Comparison of ENCODE assay signal across 33 cellular contexts in the genomic region with DNA sequence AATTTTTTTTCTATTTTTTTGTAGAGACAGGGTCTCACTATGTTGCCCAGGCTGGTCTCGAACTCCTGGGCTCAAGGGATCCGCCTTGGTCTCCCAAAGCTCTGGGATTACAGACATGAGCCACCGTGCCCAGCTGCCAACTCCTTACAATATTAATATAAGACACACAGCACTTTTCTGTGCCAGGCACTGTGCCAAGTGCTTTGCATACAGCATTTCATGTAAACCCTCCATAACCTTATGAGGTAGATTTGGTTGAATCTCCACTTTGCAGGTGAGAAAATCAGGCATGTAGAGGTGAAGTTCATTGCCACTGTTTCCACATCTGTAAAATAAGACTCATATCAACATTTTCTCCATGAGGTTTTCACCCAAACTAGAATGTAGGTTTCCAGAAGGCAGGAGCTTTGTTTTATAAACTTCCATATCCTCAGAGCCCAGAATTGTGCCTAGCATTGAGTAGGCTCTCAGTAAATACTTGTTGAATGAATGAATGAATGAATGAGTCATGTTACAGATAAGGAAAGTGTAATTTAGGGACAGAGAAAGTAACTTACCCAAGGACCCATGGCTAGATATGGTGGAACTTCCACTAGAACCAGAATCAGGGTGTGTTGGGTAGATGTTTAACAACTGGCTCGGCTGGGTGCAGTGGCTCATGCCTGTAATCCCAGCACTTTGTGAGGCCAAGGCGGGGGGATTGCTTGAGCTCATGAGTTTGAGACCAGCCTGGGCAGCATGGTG.
"Had no signal": no experiment of that assay in that cellular context is flagged by ENCODE, and none has a peak within 500 bp of the region (broad histone marks: within the 10 kb centered on the region; RNA-seq: fewer than 3 reads in every experiment).

No MANE protein-coding gene starts in this region.

- H3K36me3 ChIP-seq: ascending aorta, cardiac muscle cell, Peyer's patch, SJCRH30, WERI-Rb-1 had no signal

- H3K9ac ChIP-seq: KMS-11 had no signal

- H3K4me3 Mint-ChIP-seq: activated CD4-positive, alpha-beta memory T cell treated with anti-CD3 and anti-CD28 coated beads, Interleukin-2, amount 10 ng/mL, durations not matched to agents 7 days and 5 days; activated CD8-positive, alpha-beta memory T cell treated with anti-CD3 and anti-CD28 coated beads, Interleukin-2, amount 10 ng/mL, durations not matched to agents 7 days and 5 days; activated naive CD4-positive, alpha-beta T cell treated with anti-CD3 and anti-CD28 coated beads, Interleukin-2, amount 50 U/mL, for 24 hours; activated naive CD8-positive, alpha-beta T cell treated with anti-CD3 and anti-CD28 coated beads, Interleukin-2, amount 10 ng/mL, durations not matched to agents 7 days and 5 days; central memory CD8-positive, alpha-beta T cell had no signal

- H3K4me2 ChIP-seq: KMS-11 had no signal

- H3K4me3 ChIP-seq: ascending aorta, cardiac muscle cell, Peyer's patch, SJCRH30, SK-N-MC had no signal

- H3K27me3 ChIP-seq: ascending aorta, Peyer's patch had no signal

- DNase-seq: activated CD4-positive, alpha-beta memory T cell treated with anti-CD3 and anti-CD28 coated beads, Interleukin-2, amount 10 ng/mL, durations not matched to agents 7 days and 5 days; activated CD4-positive, alpha-beta T cell treated with anti-CD3 and anti-CD28 coated beads for 1 hour; activated CD4-positive, alpha-beta T cell treated with anti-CD3 and anti-CD28 coated beads for 48 hours; activated CD4-positive, CD25-positive, alpha-beta regulatory T cell; activated CD8-positive, alpha-beta memory T cell treated with anti-CD3 and anti-CD28 coated beads for 24 hours; activated CD8-positive, alpha-beta memory T cell treated with anti-CD3 and anti-CD28 coated beads, Interleukin-2, amount 10 ng/mL, durations not matched to agents 7 days and 5 days; activated CD8-positive, alpha-beta memory T cell treated with anti-CD3 and anti-CD28 coated beads, Interleukin-2, amount 50 U/mL, for 48 hours; activated effector memory CD4-positive, alpha-beta T cell treated with Interleukin-2 at 50 U/mL for 16 hours; activated naive CD4-positive, alpha-beta T cell treated with Interleukin-2 at 50 U/mL for 16 hours; activated naive CD8-positive, alpha-beta T cell treated with anti-CD3 and anti-CD28 coated beads, Interleukin-2, amount 10 ng/mL, durations not matched to agents 7 days and 5 days; activated T-cell treated with anti-CD3 and anti-CD28 coated beads, Interleukin-2, amount 50 U/mL, for 48 hours; amygdala; NCI-H1105; NCI-H1417 treated with DMSO at 0.1 percent for 48 hours; NCI-H1694; NCI-H1930; NCI-H2081 treated with DMSO at 0.1 percent for 48 hours; NCI-H345; NCI-H524 treated with DMSO at 0.1 percent for 48 hours; NCI-H774; NK-92 treated with Interleukin-12 subunit alpha and Interleukin-12 subunit beta, amount 100 ng/mL, for 24 hours; PC-3; SHP77; SJCRH30; T1000; WERI-Rb-1 had no signal

- ATAC-seq: activated CD8-positive, alpha-beta memory T cell treated with anti-CD3 and anti-CD28 coated beads, Interleukin-2, amount 10 ng/mL, durations not matched to agents 7 days and 5 days; PC-3 had no signal

- H3K27ac ChIP-seq: ascending aorta, cardiac muscle cell, KMS-11, Peyer's patch, SJCRH30, SK-N-MC, WERI-Rb-1 had no signal

- H3K9me3 ChIP-seq: ascending aorta, Peyer's patch had no signal

- H3K27ac Mint-ChIP-seq: activated CD4-positive, alpha-beta memory T cell treated with anti-CD3 and anti-CD28 coated beads, Interleukin-2, amount 10 ng/mL, durations not matched to agents 7 days and 5 days; activated CD8-positive, alpha-beta memory T cell treated with anti-CD3 and anti-CD28 coated beads, Interleukin-2, amount 10 ng/mL, durations not matched to agents 7 days and 5 days; activated naive CD4-positive, alpha-beta T cell treated with anti-CD3 and anti-CD28 coated beads, Interleukin-2, amount 50 U/mL, for 24 hours; activated naive CD8-positive, alpha-beta T cell treated with anti-CD3 and anti-CD28 coated beads, Interleukin-2, amount 10 ng/mL, durations not matched to agents 7 days and 5 days had no signal

- H3K9me3 Mint-ChIP-seq: activated CD4-positive, alpha-beta memory T cell treated with anti-CD3 and anti-CD28 coated beads, Interleukin-2, amount 10 ng/mL, durations not matched to agents 7 days and 5 days; activated naive CD4-positive, alpha-beta T cell treated with anti-CD3 and anti-CD28 coated beads, Interleukin-2, amount 50 U/mL, for 24 hours; activated naive CD8-positive, alpha-beta T cell treated with anti-CD3 and anti-CD28 coated beads, Interleukin-2, amount 10 ng/mL, durations not matched to agents 7 days and 5 days; central memory CD8-positive, alpha-beta T cell had no signal
